1 cellular context compared by ENCODE assay signal in genomic region chr7:5822742-5823503, GRCh38.
A peak's percentile ranks its signal among the peaks of the same experiment; 100 is the strongest.
TF ChIP-seq lines count a peak whose summit lies in the region.

No MANE protein-coding gene starts in this region.

TF ChIP-seq in K562, 482 proteins besides CTCF, POLR2A, EP300 and RAD21 (continued from another document and continues in another):
- TF ChIP-seq ZBTB5 (IDR thresholded peaks at IDR 0.05) (no peak), NCOR1 (IDR thresholded peaks at IDR 0.05) (no peak), ZNF280A (IDR thresholded peaks at IDR 0.05; ENCODE audit: low read depth, partially characterized antibody) (no peak), FOXO4 (CRISPR knock-in tag; IDR thresholded peaks at IDR 0.05) (no peak), ARID4B (CRISPR knock-in tag; IDR thresholded peaks at IDR 0.05) (no peak), MITF (IDR thresholded peaks at IDR 0.05) (peak; percentile 73), RBM39 (optimal IDR thresholded peaks at IDR 0.05; ENCODE audit: low read depth, low read length) (no peak), SMARCA4 (IDR thresholded peaks at IDR 0.05) (0 out of 2 replicates have a peak, but pooled peaks have one; percentile 43), GTF2B (IDR thresholded peaks at IDR 0.05; ENCODE audit: extremely low read depth, insufficient read length) (no peak), ZBTB2 (IDR thresholded peaks at IDR 0.05) (no peak), STAT5B (CRISPR knock-in tag; IDR thresholded peaks at IDR 0.05) (no peak), USF2 (CRISPR knock-in tag; IDR thresholded peaks at IDR 0.05) (peak; percentile 96), GTF2E2 (tag; IDR thresholded peaks at IDR 0.05) (no peak), HIVEP1 (CRISPR knock-in tag; IDR thresholded peaks at IDR 0.05) (no peak), SIX5 (IDR thresholded peaks at IDR 0.05; ENCODE audit: borderline replicate concordance in 1 of 2, insufficient read depth in 1 of 2, low read depth in 1 of 2, low read length in 2 of 2) (peak; percentile 80), POLR3G (IDR thresholded peaks at IDR 0.05; ENCODE audit: extremely low read depth, insufficient read length, insufficient replicate concordance) (no peak), NEUROD1 (IDR thresholded peaks at IDR 0.05; ENCODE audit: borderline replicate concordance, low read depth, low read length, partially characterized antibody) (peak; percentile 49), ARID2 (IDR thresholded peaks at IDR 0.05) (no peak), U2AF2 (optimal IDR thresholded peaks at IDR 0.05; ENCODE audit: low read depth, low read length) (no peak), GTF3C2 (IDR thresholded peaks at IDR 0.05; ENCODE audit: borderline replicate concordance, extremely low read depth, insufficient read length) (no peak), SMAD4 (CRISPR knock-in tag; conservative IDR thresholded peaks at IDR 0.05) (peak; percentile 76), CLOCK (CRISPR knock-in tag; IDR thresholded peaks at IDR 0.05; ENCODE audit: borderline replicate concordance) (no peak), GABPA (tag; conservative IDR thresholded peaks at IDR 0.05; ENCODE audit: low read depth) (peak; percentile 92), MAFG (tag; conservative IDR thresholded peaks at IDR 0.05) (no peak), RBM15 (IDR thresholded peaks at IDR 0.05; ENCODE audit: insufficient read depth, low read length) (no peak), TAF1 (IDR thresholded peaks at IDR 0.05; ENCODE audit: control insufficient read depth, extremely low read depth, insufficient read depth, low read length, severe bottlenecking) (peak; percentile 77), TSC22D4 (tag; IDR thresholded peaks at IDR 0.05) (no peak), PHF8 (IDR thresholded peaks at IDR 0.05; ENCODE audit: borderline replicate concordance, low read length) (peak; percentile 41; the same call in 1 of the 2 replicates), ZNF696 (CRISPR knock-in tag; conservative IDR thresholded peaks at IDR 0.05) (no peak), U2AF1 (optimal IDR thresholded peaks at IDR 0.05; ENCODE audit: low read depth, low read length) (no peak), CC2D1A (IDR thresholded peaks at IDR 0.05) (peak; percentile 64; the same call in 1 of the 2 replicates), PHF21A (IDR thresholded peaks at IDR 0.05; ENCODE audit: borderline replicate concordance, low read depth) (no peak), ETS1 (conservative IDR thresholded peaks at IDR 0.05; ENCODE audit: control insufficient read depth, low read depth, low read length) (peak; percentile 98)
